25 cellular contexts compared by ENCODE assay signal in the genomic region with DNA sequence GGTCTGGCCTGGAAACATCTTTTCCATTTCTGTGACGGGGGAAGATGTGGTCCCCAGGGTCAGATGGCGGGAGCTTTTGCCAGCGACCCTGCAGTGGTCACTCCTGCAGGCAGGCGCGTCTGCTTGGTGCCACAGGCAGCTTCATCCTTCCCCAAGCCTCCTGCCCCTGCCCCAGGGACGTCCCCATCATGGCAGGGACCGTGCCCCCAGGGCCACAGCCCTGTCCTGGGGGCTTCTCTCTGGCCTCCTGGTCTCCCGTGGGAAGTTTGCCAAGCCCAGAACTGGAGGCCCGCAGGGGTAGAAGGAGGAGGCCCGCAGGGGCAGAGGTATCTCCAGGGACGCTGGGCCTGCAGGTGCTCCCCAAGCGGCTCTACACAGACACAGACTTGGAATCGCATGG.
"Had no signal": no experiment of that assay in that cellular context is flagged by ENCODE, and none has a peak within 500 bp of the region (broad histone marks: within the 10 kb centered on the region; RNA-seq: fewer than 3 reads in every experiment).

No MANE protein-coding gene starts in this region.

- H3K4me3 Mint-ChIP-seq: mesothelial cell of epicardium; naive B cell; nephron; neural crest cell; stimulated activated naive B cell treated with anti-CD40 and anti-IgM and Interleukin-4, amounts not matched to agents 10 μg/mL and 1 μg/mL and 100 μg/mL, for 72 hours; type B pancreatic cell had no signal

- DNase-seq: hippocampal formation; mesendoderm; naive B cell; occipital lobe; psoas muscle; stimulated activated CD4-positive, alpha-beta T cell treated with anti-CD3 and anti-CD28 coated beads, Interleukin-12 subunit alpha, Interleukin-12 subunit beta, amount 100 ng/mL, for 4 hours; stimulated activated CD4-positive, alpha-beta T cell treated with anti-CD3 and anti-CD28 coated beads, Interleukin-15, amount 100 ng/mL, for 24 hours; stimulated activated CD4-positive, alpha-beta T cell treated with anti-CD3 and anti-CD28 coated beads, Interleukin-2, amount 100 ng/mL, for 24 hours; stimulated activated CD4-positive, alpha-beta T cell treated with anti-CD3 and anti-CD28 coated beads, Interleukin-4, amount 100 ng/mL, for 1 hour; stimulated activated naive B cell treated with anti-CD40 and anti-IgM and Interleukin-4, amounts not matched to agents 10 μg/mL and 1 μg/mL and 100 μg/mL, for 72 hours; stimulated activated naive CD8-positive, alpha-beta T cell treated with anti-CD3 and anti-CD28 coated beads, Interleukin-15, Interleukin-2, amounts not matched to agents 100 U/mL and 50 U/mL, for 24 hours; tibial artery; uterus had no signal

- H3K27ac ChIP-seq: neutrophil, parathyroid adenoma, psoas muscle, skin epidermis, suprapubic skin, thoracic aorta, tibial artery, uterus had no signal

- H3K4me1 ChIP-seq: parathyroid adenoma, psoas muscle, uterus had no signal

- ATAC-seq: left lobe of liver; psoas muscle; sciatic nerve; stimulated activated naive B cell treated with anti-CD40 and anti-IgM and Interleukin-4, amounts not matched to agents 10 μg/mL and 1 μg/mL and 100 μg/mL, for 72 hours; stimulated activated naive CD8-positive, alpha-beta T cell treated with anti-CD3 and anti-CD28 coated beads, Interleukin-15, Interleukin-2, amounts not matched to agents 100 U/mL and 50 U/mL, for 24 hours had no signal

- H2AFZ ChIP-seq: parathyroid adenoma had no signal

- H3K9me3 ChIP-seq: psoas muscle, suprapubic skin, uterus had no signal

- H3K36me3 Mint-ChIP-seq: type B pancreatic cell had no signal

- H3K36me3 ChIP-seq: neutrophil, suprapubic skin, thoracic aorta, tibial artery, uterus had no signal

- H3K27me3 ChIP-seq: suprapubic skin, uterus had no signal

- H3K9me3 Mint-ChIP-seq: neural crest cell, type B pancreatic cell had no signal

- H3K4me1 Mint-ChIP-seq: naive B cell; nephron; stimulated activated naive B cell treated with anti-CD40 and anti-IgM and Interleukin-4, amounts not matched to agents 10 μg/mL and 1 μg/mL and 100 μg/mL, for 72 hours had no signal

- H3K27me3 Mint-ChIP-seq: type B pancreatic cell had no signal

- H3K9ac ChIP-seq: parathyroid adenoma had no signal

- H3K27ac Mint-ChIP-seq: mesothelial cell of epicardium; naive B cell; nephron; stimulated activated naive B cell treated with anti-CD40 and anti-IgM and Interleukin-4, amounts not matched to agents 10 μg/mL and 1 μg/mL and 100 μg/mL, for 72 hours; type B pancreatic cell had no signal

- H3K4me3 ChIP-seq: lung, psoas muscle, skin epidermis, suprapubic skin, thoracic aorta, tibial artery, uterus had no signal
